Comparison of ENCODE assay signal across 9 cellular contexts in genomic region chr4:27357283-27357682, GRCh38.
DNase-seq lines count a peak whose midpoint lies in the region; ATAC-seq and TF ChIP-seq lines count a peak whose summit lies in the region.
"Had no signal": no experiment of that assay in that cellular context is flagged by ENCODE, and none has a peak within 500 bp of the region (broad histone marks: within the 10 kb centered on the region; RNA-seq: fewer than 3 reads in every experiment).

No MANE protein-coding gene starts in this region.

- H3K27ac ChIP-seq in MM.1S (ENCODE audit: low read length) (no peak overlapping the region; the same call in 1 of the 2 replicates), mesendoderm (ENCODE audit: low read depth, low read length) (no peak overlapping the region)

- no peaks in the 10 kb centered on the region for H3K79me1 ChIP-seq in mesendoderm (ENCODE audit: low read length)

- H2AFZ ChIP-seq in MM.1S (ENCODE audit: low read length) = 0 out of 2 replicates have a peak overlapping the region, but pooled peaks have one; percentile 1

- no peaks in the 10 kb centered on the region for H4K20me1 ChIP-seq in MM.1S (ENCODE audit: insufficient read depth, low read length)

- H3K36me3 ChIP-seq in MM.1S (replicated peaks; ENCODE audit: insufficient read depth, low read length) (no peaks in the 10 kb centered on the region), mesendoderm (ENCODE audit: control insufficient read depth, insufficient read depth, low read length) (no peaks in the 10 kb centered on the region)

- no peak overlapping the region for H4K8ac ChIP-seq in mesendoderm (ENCODE audit: low read depth, low read length)

- TF ChIP-seq CTCF in MM.1S (IDR thresholded peaks at IDR 0.05; ENCODE audit: low read length) = peak; percentile 54

- H3K4ac ChIP-seq in mesendoderm (ENCODE audit: low read depth, low read length) = no peak overlapping the region

- H3K4me1 ChIP-seq in MM.1S (ENCODE audit: low read length) (peaks cover 28% of the 10 kb centered on the region), mesendoderm (ENCODE audit: control insufficient read depth, low read depth, low read length) (peaks cover 4% of the 10 kb centered on the region)

- no peaks in the 10 kb centered on the region for H3K27me3 ChIP-seq in MM.1S (replicated peaks; ENCODE audit: insufficient read depth, low read length)
- no peaks in the 10 kb centered on the region for H3K27me3 ChIP-seq in mesendoderm (ENCODE audit: insufficient read depth, low read length, poor library complexity)

- H2AK5ac ChIP-seq in mesendoderm (ENCODE audit: low read length) = no peak overlapping the region

- intact Hi-C loops in Right ventricle myocardium superior (cut with DNase I) = no loop called here

- ATAC-seq in GM21381 (IDR thresholded peaks at IDR 0.05; ENCODE audit: unreplicated experiment) = no peak
- no peak for ATAC-seq in HG03045 (IDR thresholded peaks at IDR 0.05; ENCODE audit: unreplicated experiment)
- no peak for ATAC-seq in Right ventricle myocardium superior (ENCODE audit: poor library complexity)

- no peak overlapping the region for H3K18ac ChIP-seq in mesendoderm (ENCODE audit: low read length)

- no peak overlapping the region for H2BK5ac ChIP-seq in mesendoderm (ENCODE audit: low read length)

- DNase-seq in DMS114 treated with DMSO at 0.1 percent for 48 hours (lab: John Stamatoyannopoulos, UW; ENCODE audit: unreplicated experiment) (peak; percentile 9), MM.1S (peak; percentile 72), astrocyte of the hippocampus (ENCODE audit: low read depth, low spot score) (peak; percentile 42), mesendoderm (peak; percentile 17), Right ventricle myocardium superior (no peak)
- DNase-seq in effector CD8-positive, alpha-beta T cell (lab: John Stamatoyannopoulos, UW) = no peak
- DNase-seq: activated gamma-delta T cell had no signal

- no CpG with 5 or more reads among the region's 6 CpGs for WGBS in mesendoderm (ENCODE audit: extremely low coverage, insufficient coverage, low lambda C conversion rate)

- no peak overlapping the region for H3K56ac ChIP-seq in mesendoderm (ENCODE audit: low read length)

- H3K4me2 ChIP-seq in MM.1S (ENCODE audit: low read depth, low read length) (peak overlapping the region; percentile 36; the same call in 1 of the 2 replicates), mesendoderm (ENCODE audit: low read length) (no peak overlapping the region)

- no peaks in the 10 kb centered on the region for H3K9me2 ChIP-seq in MM.1S (replicated peaks; ENCODE audit: insufficient read depth, low read length)

- no peak overlapping the region for H3K4me3 ChIP-seq in MM.1S (ENCODE audit: low read length)
- no peak overlapping the region for H3K4me3 ChIP-seq in mesendoderm (ENCODE audit: low read length)

- H4K5ac ChIP-seq in mesendoderm (ENCODE audit: low read length) = no peak overlapping the region

- no peak overlapping the region for H2BK120ac ChIP-seq in mesendoderm (ENCODE audit: low read depth, low read length)

- H3K9ac ChIP-seq in MM.1S (ENCODE audit: low read length) (no peak overlapping the region), mesendoderm (ENCODE audit: low read length) (no peak overlapping the region)

- no peaks in the 10 kb centered on the region for H3K9me3 ChIP-seq in MM.1S (replicated peaks; ENCODE audit: insufficient read depth, low read length)

- no peak overlapping the region for H2BK15ac ChIP-seq in mesendoderm (replicated peaks; ENCODE audit: low read depth)

- H3K23ac ChIP-seq in mesendoderm (ENCODE audit: low read length) = no peak overlapping the region

- H3F3A ChIP-seq in MM.1S (ENCODE audit: insufficient read depth, low read length) = peaks cover 10% of the 10 kb centered on the region; the same call in 1 of the 2 replicates

- H3K79me2 ChIP-seq in MM.1S (ENCODE audit: low read length) (no peaks in the 10 kb centered on the region), mesendoderm (ENCODE audit: control insufficient read depth, insufficient read depth, low read length) (no peaks in the 10 kb centered on the region)

Comparison
In these comparisons a context has a peak if more than half of its experiments do, and no peak if none do; other contexts are left out.
1. DNase-seq: peak in DMS114 treated with DMSO at 0.1 percent for 48 hours (single experiment), MM.1S (single experiment), astrocyte of the hippocampus (single experiment) and mesendoderm (single experiment); none in Right ventricle myocardium superior (single experiment) and effector CD8-positive, alpha-beta T cell (single experiment).